In the genomic region with DNA sequence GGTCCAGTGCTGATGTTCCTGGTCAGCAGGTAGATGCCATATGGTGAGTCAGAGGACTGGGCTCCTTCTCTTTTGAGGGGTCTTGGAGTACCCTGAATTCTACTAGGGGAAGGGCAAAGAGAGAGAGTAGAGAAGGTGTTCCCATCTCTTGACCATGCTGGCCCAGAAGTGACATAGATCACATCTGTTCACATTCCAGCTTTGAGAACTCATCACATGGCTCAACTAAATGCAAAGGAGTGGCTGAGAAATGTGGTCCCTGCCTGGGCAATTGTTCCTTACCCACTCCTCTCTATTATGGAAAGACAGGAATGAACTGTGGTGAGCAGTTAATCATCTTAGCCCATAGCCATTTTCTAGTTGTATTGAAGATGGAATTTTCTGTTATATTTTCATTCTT, we compare ENCODE assay signal across 17 cellular contexts.
A peak's percentile ranks its signal among the peaks of the same experiment; 100 is the strongest.
DNase-seq lines count a peak whose midpoint lies in the region; ATAC-seq and TF ChIP-seq lines count a peak whose summit lies in the region.
"Had no signal": no experiment of that assay in that cellular context is flagged by ENCODE, and none has a peak within 500 bp of the region (broad histone marks: within the 10 kb centered on the region; RNA-seq: fewer than 3 reads in every experiment).

No MANE protein-coding gene starts in this region.

- H3K9me3 ChIP-seq in mammary epithelial cell (replicated peaks; ENCODE audit: insufficient read depth, low read length) (no peaks in the 10 kb centered on the region), SJSA1 (replicated peaks) (no peaks in the 10 kb centered on the region)
- H3K9me3 ChIP-seq: SK-N-SH had no signal

- no peaks in the 10 kb centered on the region for H3K79me2 ChIP-seq in mammary epithelial cell (ENCODE audit: insufficient read depth, low read length)

- DNase-seq in mammary epithelial cell (no peak), MCF 10A (ENCODE audit: unreplicated experiment) (no peak), SJSA1 (ENCODE audit: low read depth in 1 of 2, low spot score in 2 of 2) (no peak), islet precursor cell (peak; percentile 51), HEK293T (ENCODE audit: extremely low spot score) (no peak), GM10266 (ENCODE audit: extremely low spot score) (no peak), erythroblast (lab: John Stamatoyannopoulos, UW) (no peak)
- DNase-seq in stimulated activated effector memory CD8-positive, alpha-beta T cell treated with anti-CD3 and anti-CD28 coated beads, Interleukin-12 subunit alpha, Interleukin-12 subunit beta, amount 100 ng/mL, for 72 hours (ENCODE audit: low spot score in 2 of 2), result no peak
- DNase-seq: C1 segment of cervical spinal cord, DMS153, NCI-H1048, NCI-H2107, NCI-H69, SK-N-SH, T-helper 1 cell had no signal

- no peaks in the 10 kb centered on the region for H3K36me3 Mint-ChIP-seq in MCF 10A (ENCODE audit: insufficient read depth, unreplicated experiment)
- no peaks in the 10 kb centered on the region for H3K36me3 Mint-ChIP-seq in stimulated activated effector memory CD8-positive, alpha-beta T cell treated with anti-CD3 and anti-CD28 coated beads, Interleukin-12 subunit alpha, Interleukin-12 subunit beta, amount 100 ng/mL, for 72 hours

- intact Hi-C loops in mammary epithelial cell (cut with micrococcal nuclease), result loop anchor here (5.0 kb wide), 1 partner anchor 66 kb away; no protein-coding TSS in a partner anchor
- intact Hi-C loops in MCF 10A (cut with micrococcal nuclease), result no loop called here

- ATAC-seq in stimulated activated effector memory CD8-positive, alpha-beta T cell treated with anti-CD3 and anti-CD28 coated beads, Interleukin-12 subunit alpha, Interleukin-12 subunit beta, amount 100 ng/mL, for 72 hours, result no peak
- ATAC-seq: Right ventricle myocardium inferior had no signal

- TF ChIP-seq CTCF in mammary epithelial cell (conservative IDR thresholded peaks at IDR 0.05 in 1 of 2, IDR thresholded peaks at IDR 0.05 in 1 of 2; ENCODE audit: extremely low read depth in 1 of 2, insufficient read depth in 1 of 2, low read depth in 1 of 2, low read length in 2 of 2), result no peak
- TF ChIP-seq CTCF in MCF 10A (IDR thresholded peaks at IDR 0.05; ENCODE audit: unreplicated experiment), result no peak
- TF ChIP-seq CTCF in GM10266 (IDR thresholded peaks at IDR 0.05; ENCODE audit: control insufficient read depth, insufficient read depth, low read depth, missing control alignments), result no peak

- H3K27ac Mint-ChIP-seq in MCF 10A (ENCODE audit: low read depth, unreplicated experiment), result no peak overlapping the region
- H3K27ac Mint-ChIP-seq in stimulated activated effector memory CD8-positive, alpha-beta T cell treated with anti-CD3 and anti-CD28 coated beads, Interleukin-12 subunit alpha, Interleukin-12 subunit beta, amount 100 ng/mL, for 72 hours, result no peak overlapping the region

- dilution Hi-C loops in mammary epithelial cell (cut with HindIII; ENCODE audit: low sequenced_read_pairs), result no loop called here

- H3K4me3 ChIP-seq in mammary epithelial cell (replicated peaks in 1 of 3; ENCODE audit: insufficient read depth in 1 of 3, low read depth in 2 of 3, low read length in 3 of 3), result no peak overlapping the region
- no peak overlapping the region for H3K4me3 ChIP-seq in SJSA1

- no peaks in the 10 kb centered on the region for H3K27me3 Mint-ChIP-seq in MCF 10A (ENCODE audit: insufficient read depth, unreplicated experiment)

- H2AFZ ChIP-seq in mammary epithelial cell (ENCODE audit: low read depth, low read length), result no peak overlapping the region

- no TSS peak for BruUV-seq in mammary epithelial cell (replicated peaks; lab: Mats Ljungman, UMichigan)
- no TSS peak for BruUV-seq in MCF 10A (replicated peaks; lab: Mats Ljungman, UMichigan)

- H3K4me1 Mint-ChIP-seq in MCF 10A (ENCODE audit: insufficient read depth, unreplicated experiment), result peaks cover 53% of the 10 kb centered on the region
- H3K4me1 Mint-ChIP-seq in stimulated activated effector memory CD8-positive, alpha-beta T cell treated with anti-CD3 and anti-CD28 coated beads, Interleukin-12 subunit alpha, Interleukin-12 subunit beta, amount 100 ng/mL, for 72 hours, result no peaks in the 10 kb centered on the region

- H3K27me3 ChIP-seq in mammary epithelial cell (ENCODE audit: insufficient read depth, low read length) (no peaks in the 10 kb centered on the region), SJSA1 (replicated peaks) (no peaks in the 10 kb centered on the region)

- H3K4me2 ChIP-seq in mammary epithelial cell (ENCODE audit: insufficient read depth, low read depth, low read length), result no peak overlapping the region
- H3K4me2 ChIP-seq: SK-N-SH had no signal

- no peak overlapping the region for H3K9ac ChIP-seq in mammary epithelial cell (ENCODE audit: insufficient read depth, low read length)
- H3K9ac ChIP-seq: SK-N-SH had no signal

- H3K27ac ChIP-seq in mammary epithelial cell (ENCODE audit: insufficient read depth, low read depth, low read length), result peak overlapping the region; percentile 15
- H3K27ac ChIP-seq in SJSA1, result peak overlapping the region; percentile 27; the same call in 1 of the 2 replicates
- H3K27ac ChIP-seq: 22Rv1 had no signal

- no peaks in the 10 kb centered on the region for H3K36me3 ChIP-seq in mammary epithelial cell (ENCODE audit: insufficient read depth, low read length)
- H3K36me3 ChIP-seq in SJSA1, result no peaks in the 10 kb centered on the region

- H3K4me1 ChIP-seq in mammary epithelial cell (ENCODE audit: insufficient read depth, low read length), result peaks cover 65% of the 10 kb centered on the region
- H3K4me1 ChIP-seq in SJSA1 (replicated peaks), result peaks cover 29% of the 10 kb centered on the region

- H3K4me3 Mint-ChIP-seq in MCF 10A (ENCODE audit: unreplicated experiment), result no peak overlapping the region
- no peak overlapping the region for H3K4me3 Mint-ChIP-seq in stimulated activated effector memory CD8-positive, alpha-beta T cell treated with anti-CD3 and anti-CD28 coated beads, Interleukin-12 subunit alpha, Interleukin-12 subunit beta, amount 100 ng/mL, for 72 hours

- CTCF ChIA-PET in mammary epithelial cell (lab: Charles Lee; ENCODE audit: low non-redundant PET) (no interaction called here), MCF 10A (lab: Yijun Ruan, JAX) (interaction anchor here (0.6 to 0.7 kb wide), 2 partner anchors 37 to 562 kb away, joined by 3 to 5 read pairs; no protein-coding TSS in a partner anchor), HEK293T (lab: Yijun Ruan, JAX) (no interaction called here)

- H3K9me3 Mint-ChIP-seq in MCF 10A (ENCODE audit: unreplicated experiment), result no peaks in the 10 kb centered on the region
- H3K9me3 Mint-ChIP-seq in stimulated activated effector memory CD8-positive, alpha-beta T cell treated with anti-CD3 and anti-CD28 coated beads, Interleukin-12 subunit alpha, Interleukin-12 subunit beta, amount 100 ng/mL, for 72 hours, result no peaks in the 10 kb centered on the region

- TF ChIP-seq POLR2A in erythroblast (IDR thresholded peaks at IDR 0.05; ENCODE audit: low read length), result no peak

- no peaks in the 10 kb centered on the region for H4K20me1 ChIP-seq in mammary epithelial cell (ENCODE audit: insufficient read depth, low read length)

- in situ Hi-C loops in mammary epithelial cell (cut with MboI; ENCODE audit: low sequenced_read_pairs in 2 of 2), result no loop called here

- POLR2A ChIA-PET in MCF 10A (lab: Yijun Ruan, JAX) (interaction anchor here (0.7 to 1.5 kb wide), 6 partner anchors 10 to 301 kb away, joined by 4 to 6 read pairs (median 5); no protein-coding TSS in a partner anchor), HEK293T (lab: Yijun Ruan, JAX) (no interaction called here)

TF ChIP-seq in HEK293T, 16 proteins besides CTCF, POLR2A, EP300 and RAD21:
- TF ChIP-seq FOXA1 (IDR thresholded peaks at IDR 0.05), result no peak
- no peak for TF ChIP-seq ELF4 (IDR thresholded peaks at IDR 0.05)
- TF ChIP-seq, protein P1, sequence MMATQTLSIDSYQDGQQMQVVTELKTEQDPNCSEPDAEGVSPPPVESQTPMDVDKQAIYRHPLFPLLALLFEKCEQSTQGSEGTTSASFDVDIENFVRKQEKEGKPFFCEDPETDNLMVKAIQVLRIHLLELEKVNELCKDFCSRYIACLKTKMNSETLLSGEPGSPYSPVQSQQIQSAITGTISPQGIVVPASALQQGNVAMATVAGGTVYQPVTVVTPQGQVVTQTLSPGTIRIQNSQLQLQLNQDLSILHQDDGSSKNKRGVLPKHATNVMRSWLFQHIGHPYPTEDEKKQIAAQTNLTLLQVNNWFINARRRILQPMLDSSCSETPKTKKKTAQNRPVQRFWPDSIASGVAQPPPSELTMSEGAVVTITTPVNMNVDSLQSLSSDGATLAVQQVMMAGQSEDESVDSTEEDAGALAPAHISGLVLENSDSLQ (IDR thresholded peaks at IDR 0.05), result no peak
- TF ChIP-seq BHLHE40 (IDR thresholded peaks at IDR 0.05; ENCODE audit: borderline replicate concordance), result no peak
- TF ChIP-seq SUZ12 (IDR thresholded peaks at IDR 0.05), result no peak
- TF ChIP-seq ZNF384 (IDR thresholded peaks at IDR 0.05), result no peak
- TF ChIP-seq TARDBP (IDR thresholded peaks at IDR 0.05), result no peak
- no peak for TF ChIP-seq CTBP1 (IDR thresholded peaks at IDR 0.05; ENCODE audit: borderline replicate concordance)
- TF ChIP-seq FOXK2 (IDR thresholded peaks at IDR 0.05), result no peak
- TF ChIP-seq NFRKB (IDR thresholded peaks at IDR 0.05), result no peak
- TF ChIP-seq LEF1 (IDR thresholded peaks at IDR 0.05; ENCODE audit: borderline replicate concordance), result no peak
- no peak for TF ChIP-seq FOXM1 (IDR thresholded peaks at IDR 0.05; ENCODE audit: borderline replicate concordance)
- no peak for TF ChIP-seq HDGF (IDR thresholded peaks at IDR 0.05; ENCODE audit: borderline replicate concordance)
- no peak for TF ChIP-seq ARNT (IDR thresholded peaks at IDR 0.05)
- no peak for TF ChIP-seq L3MBTL2 (conservative IDR thresholded peaks at IDR 0.05)
- no peak for TF ChIP-seq SP1 (IDR thresholded peaks at IDR 0.05)
